Comparison of ENCODE assay signal across 1 cellular context in genomic region chr16:87780385-87780989, GRCh38.
TF ChIP-seq lines count a peak whose summit lies in the region.

No MANE protein-coding gene starts in this region.

TF ChIP-seq in GM12878, 131 proteins besides CTCF, POLR2A, EP300 and RAD21 (continued from another document):
- TF ChIP-seq RELB (IDR thresholded peaks at IDR 0.05; ENCODE audit: low read depth) = peak; percentile 86
- no peak for TF ChIP-seq USF2 (IDR thresholded peaks at IDR 0.05; ENCODE audit: borderline replicate concordance, low read depth, low read length)
- no peak for TF ChIP-seq NFXL1 (IDR thresholded peaks at IDR 0.05; ENCODE audit: borderline replicate concordance)
- no peak for TF ChIP-seq HSF1 (IDR thresholded peaks at IDR 0.05; ENCODE audit: low read depth, low read length)
- TF ChIP-seq MXI1 (IDR thresholded peaks at IDR 0.05; ENCODE audit: low read depth, low read length) = no peak
- TF ChIP-seq NRF1 (conservative IDR thresholded peaks at IDR 0.05; ENCODE audit: low read depth, low read length) = no peak
- TF ChIP-seq JUND (IDR thresholded peaks at IDR 0.05; ENCODE audit: low read depth, low read length) = no peak
- TF ChIP-seq NR2C2 (IDR thresholded peaks at IDR 0.05; ENCODE audit: borderline replicate concordance, control insufficient read depth, insufficient read length, low read depth) = no peak
- TF ChIP-seq PKNOX1 (IDR thresholded peaks at IDR 0.05) = peak; percentile 40; the same call in 1 of the 2 replicates
- TF ChIP-seq RAD51 (IDR thresholded peaks at IDR 0.05) = no peak
- TF ChIP-seq TARDBP (IDR thresholded peaks at IDR 0.05; ENCODE audit: borderline replicate concordance) = no peak
- peak; percentile 92 for TF ChIP-seq NFIC (IDR thresholded peaks at IDR 0.05; ENCODE audit: low read depth, low read length)
- peak; percentile 82 for TF ChIP-seq SPI1 (IDR thresholded peaks at IDR 0.05; ENCODE audit: borderline replicate concordance, insufficient read depth, low read depth, low read length)
- TF ChIP-seq POU2F2 (IDR thresholded peaks at IDR 0.05; ENCODE audit: borderline replicate concordance, low read depth, low read length) = peak; percentile 65; the same call in 1 of the 3 replicates
- TF ChIP-seq TAF1 (IDR thresholded peaks at IDR 0.05; ENCODE audit: borderline replicate concordance, low read depth, low read length) = no peak
- TF ChIP-seq MTA3 (IDR thresholded peaks at IDR 0.05; ENCODE audit: borderline replicate concordance, low read length) = peak; percentile 90; the same call in 1 of the 2 replicates
- TF ChIP-seq ASH2L (IDR thresholded peaks at IDR 0.05; ENCODE audit: borderline replicate concordance, low read depth) = no peak
- peak; percentile 94 to 96 for TF ChIP-seq IKZF2 (IDR thresholded peaks at IDR 0.05)
- TF ChIP-seq ATF3 (IDR thresholded peaks at IDR 0.05; ENCODE audit: borderline replicate concordance, extremely low read depth, low read depth, low read length) = no peak
- no peak for TF ChIP-seq CHD4 (IDR thresholded peaks at IDR 0.05)
- TF ChIP-seq GATAD2B (conservative IDR thresholded peaks at IDR 0.05; ENCODE audit: low read depth) = no peak
- no peak for TF ChIP-seq FOXK2 (IDR thresholded peaks at IDR 0.05)
- no peak for TF ChIP-seq REST (IDR thresholded peaks at IDR 0.05; ENCODE audit: low read depth, low read length)
- no peak for TF ChIP-seq SIN3A (IDR thresholded peaks at IDR 0.05; ENCODE audit: low read depth, low read length)
- TF ChIP-seq MYC (IDR thresholded peaks at IDR 0.05; ENCODE audit: insufficient read depth, insufficient read length, insufficient replicate concordance, low read length, severe bottlenecking) = no peak
- TF ChIP-seq NKRF (conservative IDR thresholded peaks at IDR 0.05) = no peak
- peak; percentile 72; the same call in 1 of the 2 replicates for TF ChIP-seq ZBED1 (IDR thresholded peaks at IDR 0.05; ENCODE audit: borderline replicate concordance)
- peak; percentile 60 for TF ChIP-seq BCL3 (IDR thresholded peaks at IDR 0.05; ENCODE audit: borderline replicate concordance, insufficient read depth, low read depth, low read length, poor library complexity, severe bottlenecking)
- peak in 1 of 2 experiments; percentile 31; a peak in 1 of 4 replicates for TF ChIP-seq BHLHE40 (IDR thresholded peaks at IDR 0.05; ENCODE audit: borderline replicate concordance in 1 of 2, low read depth in 2 of 2, low read length in 1 of 2)
- TF ChIP-seq CHD2 (IDR thresholded peaks at IDR 0.05; ENCODE audit: borderline replicate concordance, low read depth, low read length) = no peak
- TF ChIP-seq POLR2AphosphoS5 (IDR thresholded peaks at IDR 0.05; ENCODE audit: low read length) = no peak
- peak; percentile 99 for TF ChIP-seq EED (IDR thresholded peaks at IDR 0.05; ENCODE audit: low read depth)
- no peak for TF ChIP-seq POLR2AphosphoS2 (IDR thresholded peaks at IDR 0.05; ENCODE audit: low read depth, low read length)
- TF ChIP-seq STAT1 (conservative IDR thresholded peaks at IDR 0.05) = no peak
- TF ChIP-seq CEBPB (IDR thresholded peaks at IDR 0.05; ENCODE audit: borderline replicate concordance in 1 of 2, low read depth in 2 of 2, low read length in 2 of 2) = no peak
- TF ChIP-seq SIX5 (IDR thresholded peaks at IDR 0.05; ENCODE audit: low read depth, low read length, severe bottlenecking) = no peak
- no peak for TF ChIP-seq SMAD1 (IDR thresholded peaks at IDR 0.05; ENCODE audit: low read depth, partially characterized antibody)
- TF ChIP-seq BMI1 (IDR thresholded peaks at IDR 0.05; ENCODE audit: borderline replicate concordance) = 0 out of 2 replicates have a peak, but pooled peaks have one; percentile 19
